In genomic region chr19:35995655-35995993, GRCh38 we compare ENCODE assay signal across 8 cellular contexts. TPM values are rescaled to one million over a fixed set of nuclear protein-coding genes. Genes with fewer than 3 reads are reported as not detected.
A peak's percentile ranks its signal among the peaks of the same experiment; 100 is the strongest.
DNase-seq lines count a peak whose midpoint lies in the region; ATAC-seq, FAIRE-seq and TF ChIP-seq lines count a peak whose summit lies in the region.

No MANE protein-coding gene starts in this region.

- ATAC-seq in GM18511 (IDR thresholded peaks at IDR 0.05; ENCODE audit: unreplicated experiment) (peak; percentile 62), HG03064 (IDR thresholded peaks at IDR 0.05; ENCODE audit: low read depth, unreplicated experiment) (peak; percentile 30)
- peak; percentile 48 to 53 for ATAC-seq in stimulated activated naive B cell treated with anti-CD40 and anti-IgM and Interleukin-4, amounts not matched to agents 10 μg/mL and 1 μg/mL and 100 μg/mL, for 72 hours (replicated peaks)

- TF ChIP-seq CTCF in AG10803 (conservative IDR thresholded peaks at IDR 0.05; ENCODE audit: low read length): no peak
- no peak for TF ChIP-seq CTCF in bronchial epithelial cell (IDR thresholded peaks at IDR 0.05; ENCODE audit: insufficient read depth, low read length, severe bottlenecking)

- no peaks in the 10 kb centered on the region for H3K27me3 Mint-ChIP-seq in stimulated activated naive B cell treated with anti-CD40 and anti-IgM and Interleukin-4, amounts not matched to agents 10 μg/mL and 1 μg/mL and 100 μg/mL, for 72 hours

- peak overlapping the region; percentile 91 for H3K4me3 ChIP-seq in AG10803 (ENCODE audit: low read length)
- H3K4me3 ChIP-seq in bronchial epithelial cell (ENCODE audit: low read depth, low read length): peak overlapping the region; percentile 84

- peak overlapping the region; percentile 85 to 91 for H3K4me3 Mint-ChIP-seq in stimulated activated naive B cell treated with anti-CD40 and anti-IgM and Interleukin-4, amounts not matched to agents 10 μg/mL and 1 μg/mL and 100 μg/mL, for 72 hours

- no peak for FAIRE-seq in bronchial epithelial cell (lab: Jason Lieb, UNC)

- H3K27ac Mint-ChIP-seq in stimulated activated naive B cell treated with anti-CD40 and anti-IgM and Interleukin-4, amounts not matched to agents 10 μg/mL and 1 μg/mL and 100 μg/mL, for 72 hours: peak overlapping the region; percentile 90

- peaks cover 24 to 55% of the 10 kb centered on the region in 2 donors for H3K4me1 Mint-ChIP-seq in stimulated activated naive B cell treated with anti-CD40 and anti-IgM and Interleukin-4, amounts not matched to agents 10 μg/mL and 1 μg/mL and 100 μg/mL, for 72 hours

- no peaks in the 10 kb centered on the region for H3K27me3 ChIP-seq in bronchial epithelial cell (ENCODE audit: control insufficient read depth, insufficient read depth, low read length)

- H3K36me3 ChIP-seq in bronchial epithelial cell (ENCODE audit: control insufficient read depth, insufficient read depth, low read length): peaks cover 1% of the 10 kb centered on the region

- peaks cover 8 to 22% of the 10 kb centered on the region in 2 donors for H3K36me3 Mint-ChIP-seq in stimulated activated naive B cell treated with anti-CD40 and anti-IgM and Interleukin-4, amounts not matched to agents 10 μg/mL and 1 μg/mL and 100 μg/mL, for 72 hours

- H3K9me3 Mint-ChIP-seq in stimulated activated naive B cell treated with anti-CD40 and anti-IgM and Interleukin-4, amounts not matched to agents 10 μg/mL and 1 μg/mL and 100 μg/mL, for 72 hours: no peaks in the 10 kb centered on the region

- peak; percentile 22 for DNase-seq in AG10803 (ENCODE audit: low read depth)
- DNase-seq in RKO (ENCODE audit: low spot score): peak; percentile 65
- no peak for DNase-seq in bronchial epithelial cell (ENCODE audit: low read depth)
- peak; percentile 60 for DNase-seq in left kidney (ENCODE audit: low read depth, low spot score)
- no peak for DNase-seq in stimulated activated naive B cell treated with anti-CD40 and anti-IgM and Interleukin-4, amounts not matched to agents 10 μg/mL and 1 μg/mL and 100 μg/mL, for 72 hours
- DNase-seq in NCI-H1417 treated with DMSO at 0.1 percent for 48 hours (lab: John Stamatoyannopoulos, UW): no peak

RNA-seq across cellular contexts. Expression of gene SDHAF1, which starts 0.6 kb away (rescaled TPM):
- total RNA-seq in bronchial epithelial cell: 17.5 and 25.3 TPM in 2 replicates

RNA-seq across cellular contexts. Expression of gene SYNE4, which starts 13.0 kb away (rescaled TPM):
- total RNA-seq in bronchial epithelial cell: 3.4 and 3.6 TPM in 2 replicates

RNA-seq across cellular contexts. Expression of gene ALKBH6, which starts 18.4 kb away (rescaled TPM):
- 14.2 and 16.6 TPM in 2 replicates for total RNA-seq in bronchial epithelial cell

RNA-seq across cellular contexts. Expression of gene CLIP3, which starts 37.0 kb away (rescaled TPM):
- total RNA-seq in bronchial epithelial cell: under 0.01 and 0.13 TPM in 2 replicates

RNA-seq across cellular contexts. Expression of gene THAP8, which starts 58.5 kb away (rescaled TPM):
- 2.0 and 2.1 TPM in 2 replicates for total RNA-seq in bronchial epithelial cell

Comparison
In these comparisons a context has a peak if more than half of its experiments do, and no peak if none do; other contexts are left out.
1. DNase-seq: peak in AG10803 (single experiment), RKO (single experiment) and left kidney (single experiment); none in bronchial epithelial cell (single experiment), stimulated activated naive B cell treated with anti-CD40 and anti-IgM and Interleukin-4, amounts not matched to agents 10 μg/mL and 1 μg/mL and 100 μg/mL, for 72 hours (single experiment) and NCI-H1417 treated with DMSO at 0.1 percent for 48 hours (single experiment).
2. Peak in every context shown above with its lines, with median percentiles within 50 percentile points of each other: ATAC-seq.